Comparison of ENCODE assay signal across 8 cellular contexts in genomic region chr19:47699360-47699917, GRCh38. TPM values are rescaled to one million over a fixed set of nuclear protein-coding genes. Genes with fewer than 3 reads are reported as not detected.
A peak's percentile ranks its signal among the peaks of the same experiment; 100 is the strongest.
DNase-seq lines count a peak whose midpoint lies in the region; ATAC-seq and TF ChIP-seq lines count a peak whose summit lies in the region.

No MANE protein-coding gene starts in this region.

- H3K4me1 ChIP-seq in Caco-2: peaks cover 6% of the 10 kb centered on the region
- peaks cover 4% of the 10 kb centered on the region for H3K4me1 ChIP-seq in body of pancreas

- ATAC-seq in body of pancreas (peak; percentile 62), GM21717 (IDR thresholded peaks at IDR 0.05; ENCODE audit: unreplicated experiment) (no peak), GM19395 (IDR thresholded peaks at IDR 0.05; ENCODE audit: unreplicated experiment) (no peak)

- no TSS peak for BruUV-seq in Caco-2 (replicated peaks; lab: Mats Ljungman, UMichigan)

- H3K9me3 ChIP-seq in Caco-2: no peaks in the 10 kb centered on the region
- no peaks in the 10 kb centered on the region for H3K9me3 ChIP-seq in body of pancreas

- H3K4me3 ChIP-seq in Caco-2 (ENCODE audit: low read depth, low read length) (no peak overlapping the region), body of pancreas (no peak overlapping the region), kidney epithelial cell (ENCODE audit: low read depth, low read length) (no peak overlapping the region)

- peaks cover 2% of the 10 kb centered on the region for H3K36me3 ChIP-seq in Caco-2 (ENCODE audit: control insufficient read depth, insufficient read depth, low read length)
- H3K36me3 ChIP-seq in body of pancreas (replicated peaks in 1 of 2; ENCODE audit: insufficient read depth in 1 of 2, low read depth in 2 of 2): peaks cover 2 to 7% of the 10 kb centered on the region in 2 donors
- H3K36me3 ChIP-seq in kidney epithelial cell (ENCODE audit: control insufficient read depth, insufficient read depth, low read length): peaks cover 5% of the 10 kb centered on the region

- no peak overlapping the region for H3K4me3 Mint-ChIP-seq in Caco-2 (ENCODE audit: unreplicated experiment)

- peak; percentile 92 to 93 for TF ChIP-seq CTCF in Caco-2 (IDR thresholded peaks at IDR 0.05; ENCODE audit: insufficient read depth in 1 of 2, low read depth in 1 of 2, low read length in 1 of 2, severe bottlenecking in 1 of 2, unreplicated experiment in 1 of 2)
- peak; percentile 55 to 78 (median 62) for TF ChIP-seq CTCF in body of pancreas (IDR thresholded peaks at IDR 0.05)
- TF ChIP-seq CTCF in kidney epithelial cell (IDR thresholded peaks at IDR 0.05; ENCODE audit: insufficient read depth, low read length, poor library complexity, severe bottlenecking): peak; percentile 84

- CTCF ChIA-PET in Caco-2 (lab: Charles Lee): interaction anchor here (0.6 to 1.8 kb wide), 8 partner anchors 13 to 263 kb away, joined by 3 to 18 read pairs (median 3); partner anchors contain the start of gene EHD2

- H3K27me3 ChIP-seq in Caco-2 (replicated peaks; ENCODE audit: control insufficient read depth, insufficient read depth, low read length) (no peaks in the 10 kb centered on the region), body of pancreas (no peaks in the 10 kb centered on the region), kidney epithelial cell (ENCODE audit: control insufficient read depth, insufficient read depth, low read length) (no peaks in the 10 kb centered on the region)

- H3K36me3 Mint-ChIP-seq in Caco-2 (ENCODE audit: insufficient read depth, unreplicated experiment): peaks cover 59% of the 10 kb centered on the region

- POLR2A ChIA-PET in Caco-2 (lab: Charles Lee): no interaction called here

- H3K27ac Mint-ChIP-seq in Caco-2 (ENCODE audit: unreplicated experiment): peak overlapping the region; percentile 56

- no peak overlapping the region for H3K27ac ChIP-seq in body of pancreas

- no peaks in the 10 kb centered on the region for H3K9me3 Mint-ChIP-seq in Caco-2 (ENCODE audit: unreplicated experiment)

- no peaks in the 10 kb centered on the region for H3K27me3 Mint-ChIP-seq in Caco-2 (ENCODE audit: insufficient read depth, unreplicated experiment)

- WGBS in body of pancreas, 2 donors: 49 to 58% methylated on average over 8 to 9 of the region's 9 CpGs

- DNase-seq in Caco-2 (peak; percentile 74 to 86), HT1080 (ENCODE audit: low read depth) (peak; percentile 47), T-helper 2 cell (peak in 3 of 5 experiments; percentile 40 to 51 (median 43)), body of pancreas (peak; percentile 51 to 67 (median 60)), kidney epithelial cell (ENCODE audit: low read depth) (no peak)
- DNase-seq in stimulated activated CD8-positive, alpha-beta memory T cell treated with anti-CD3 and anti-CD28 coated beads, Interleukin-4, amount 100 ng/mL, for 24 hours (ENCODE audit: low read depth): peak; percentile 36

- H3K4me1 Mint-ChIP-seq in Caco-2 (ENCODE audit: low read depth, unreplicated experiment): no peaks in the 10 kb centered on the region

- TF ChIP-seq POLR2A in body of pancreas (IDR thresholded peaks at IDR 0.05): no peak

- intact Hi-C loops in Caco-2 (cut with micrococcal nuclease; ENCODE audit: unreplicated experiment): loop anchor here (2.0 to 5.0 kb wide), 4 partner anchors 52 to 263 kb away; no protein-coding TSS in a partner anchor
- intact Hi-C loops in body of pancreas (cut with DNase I): no loop called here

RNA-seq across cellular contexts. Expression of gene EHD2, which starts 13.8 kb away (rescaled TPM):
- 13.3 and 14.6 TPM in 2 replicates for total RNA-seq in Caco-2 (2022)
- 28.4 and 36.2 TPM in 2 replicates for total RNA-seq in HT1080 (2014; rRNA removed; shearing (Covaris generic))
- 84.3 and 101 TPM in 2 replicates for polyA plus RNA-seq in HT1080 (2015; cell fraction: cytosol; rRNA removed)
- polyA plus RNA-seq in HT1080 (2015; cell fraction: nucleus; rRNA removed): 108 and 118 TPM in 2 replicates
- 10 to 100 TPM; 41.2 to 66.3 TPM for total RNA-seq in body of pancreas
- 32.5 and 37.4 TPM in 2 replicates for total RNA-seq in kidney epithelial cell

RNA-seq across cellular contexts. Expression of gene NOP53, which starts 45.9 kb away (rescaled TPM):
- total RNA-seq in Caco-2 (2022) (347 and 360 TPM in 2 replicates), body of pancreas (100 to 1,000 TPM; 436 to 761 TPM), kidney epithelial cell (358 and 380 TPM in 2 replicates)
- total RNA-seq in HT1080 (2014; rRNA removed; shearing (Covaris generic)): 87.2 and 111 TPM in 2 replicates
- polyA plus RNA-seq in HT1080 (2015; cell fraction: cytosol; rRNA removed): 274 and 285 TPM in 2 replicates
- polyA plus RNA-seq in HT1080 (2015; cell fraction: nucleus; rRNA removed): 162 and 173 TPM in 2 replicates
